1 cellular context compared by ENCODE assay signal in the genomic region with DNA sequence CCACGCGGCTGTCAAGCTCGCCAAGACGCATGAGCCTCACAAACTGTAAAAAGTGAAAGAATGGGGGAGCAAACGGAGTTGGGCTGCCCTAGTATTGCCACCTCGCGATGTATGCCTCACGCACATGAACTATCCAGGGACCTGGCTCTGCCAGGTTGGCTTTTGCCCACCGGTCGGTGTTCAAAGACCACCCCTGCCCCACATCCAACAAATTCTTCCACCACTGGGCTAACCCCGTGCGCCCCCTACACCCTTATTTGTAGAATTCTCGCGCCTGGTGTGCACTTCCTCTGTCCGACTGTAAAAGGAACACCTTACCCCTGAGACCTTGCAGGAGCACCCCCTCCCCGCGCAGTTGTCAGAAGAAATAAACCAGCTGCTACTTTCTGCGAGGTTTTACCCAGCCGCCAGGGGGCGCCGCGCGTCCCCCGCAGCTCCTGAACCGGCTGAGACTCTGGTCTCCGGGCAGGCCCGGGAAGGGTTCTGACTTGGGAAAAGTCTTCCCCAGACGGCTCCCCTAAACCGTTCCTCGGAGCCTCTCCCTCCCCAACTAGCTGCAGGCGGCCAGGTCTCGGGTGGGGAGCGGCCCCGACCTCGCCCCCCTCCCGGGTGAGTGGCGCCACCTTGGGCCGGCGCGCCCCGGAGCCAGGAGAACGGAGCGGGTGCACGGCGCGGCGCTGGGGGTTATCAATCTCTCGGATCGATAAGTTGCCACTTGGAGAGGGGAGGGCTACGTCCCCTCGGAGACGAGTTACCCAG.
TF ChIP-seq lines count a peak whose summit lies in the region.

No MANE protein-coding gene starts in this region.

TF ChIP-seq in HepG2, 621 proteins besides CTCF, POLR2A, EP300 and RAD21 (continued from another document and continues in another):
- TF ChIP-seq, protein P1, sequence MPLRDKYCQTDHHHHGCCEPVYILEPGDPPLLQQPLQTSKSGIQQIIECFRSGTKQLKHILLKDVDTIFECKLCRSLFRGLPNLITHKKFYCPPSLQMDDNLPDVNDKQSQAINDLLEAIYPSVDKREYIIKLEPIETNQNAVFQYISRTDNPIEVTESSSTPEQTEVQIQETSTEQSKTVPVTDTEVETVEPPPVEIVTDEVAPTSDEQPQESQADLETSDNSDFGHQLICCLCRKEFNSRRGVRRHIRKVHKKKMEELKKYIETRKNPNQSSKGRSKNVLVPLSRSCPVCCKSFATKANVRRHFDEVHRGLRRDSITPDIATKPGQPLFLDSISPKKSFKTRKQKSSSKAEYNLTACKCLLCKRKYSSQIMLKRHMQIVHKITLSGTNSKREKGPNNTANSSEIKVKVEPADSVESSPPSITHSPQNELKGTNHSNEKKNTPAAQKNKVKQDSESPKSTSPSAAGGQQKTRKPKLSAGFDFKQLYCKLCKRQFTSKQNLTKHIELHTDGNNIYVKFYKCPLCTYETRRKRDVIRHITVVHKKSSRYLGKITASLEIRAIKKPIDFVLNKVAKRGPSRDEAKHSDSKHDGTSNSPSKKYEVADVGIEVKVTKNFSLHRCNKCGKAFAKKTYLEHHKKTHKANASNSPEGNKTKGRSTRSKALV (CRISPR knock-in tag; IDR thresholded peaks at IDR 0.05): peak; percentile 18
- TF ChIP-seq ZNF205 (CRISPR knock-in tag; IDR thresholded peaks at IDR 0.05): no peak
- TF ChIP-seq, protein P2, sequence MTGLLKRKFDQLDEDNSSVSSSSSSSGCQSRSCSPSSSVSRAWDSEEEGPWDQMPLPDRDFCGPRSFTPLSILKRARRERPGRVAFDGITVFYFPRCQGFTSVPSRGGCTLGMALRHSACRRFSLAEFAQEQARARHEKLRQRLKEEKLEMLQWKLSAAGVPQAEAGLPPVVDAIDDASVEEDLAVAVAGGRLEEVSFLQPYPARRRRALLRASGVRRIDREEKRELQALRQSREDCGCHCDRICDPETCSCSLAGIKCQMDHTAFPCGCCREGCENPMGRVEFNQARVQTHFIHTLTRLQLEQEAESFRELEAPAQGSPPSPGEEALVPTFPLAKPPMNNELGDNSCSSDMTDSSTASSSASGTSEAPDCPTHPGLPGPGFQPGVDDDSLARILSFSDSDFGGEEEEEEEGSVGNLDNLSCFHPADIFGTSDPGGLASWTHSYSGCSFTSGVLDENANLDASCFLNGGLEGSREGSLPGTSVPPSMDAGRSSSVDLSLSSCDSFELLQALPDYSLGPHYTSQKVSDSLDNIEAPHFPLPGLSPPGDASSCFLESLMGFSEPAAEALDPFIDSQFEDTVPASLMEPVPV (CRISPR knock-in tag; IDR thresholded peaks at IDR 0.05): no peak
- TF ChIP-seq ZMYM2 (CRISPR knock-in tag; IDR thresholded peaks at IDR 0.05): peak; percentile 90; the same call in 1 of the 2 replicates
- TF ChIP-seq, protein P3, sequence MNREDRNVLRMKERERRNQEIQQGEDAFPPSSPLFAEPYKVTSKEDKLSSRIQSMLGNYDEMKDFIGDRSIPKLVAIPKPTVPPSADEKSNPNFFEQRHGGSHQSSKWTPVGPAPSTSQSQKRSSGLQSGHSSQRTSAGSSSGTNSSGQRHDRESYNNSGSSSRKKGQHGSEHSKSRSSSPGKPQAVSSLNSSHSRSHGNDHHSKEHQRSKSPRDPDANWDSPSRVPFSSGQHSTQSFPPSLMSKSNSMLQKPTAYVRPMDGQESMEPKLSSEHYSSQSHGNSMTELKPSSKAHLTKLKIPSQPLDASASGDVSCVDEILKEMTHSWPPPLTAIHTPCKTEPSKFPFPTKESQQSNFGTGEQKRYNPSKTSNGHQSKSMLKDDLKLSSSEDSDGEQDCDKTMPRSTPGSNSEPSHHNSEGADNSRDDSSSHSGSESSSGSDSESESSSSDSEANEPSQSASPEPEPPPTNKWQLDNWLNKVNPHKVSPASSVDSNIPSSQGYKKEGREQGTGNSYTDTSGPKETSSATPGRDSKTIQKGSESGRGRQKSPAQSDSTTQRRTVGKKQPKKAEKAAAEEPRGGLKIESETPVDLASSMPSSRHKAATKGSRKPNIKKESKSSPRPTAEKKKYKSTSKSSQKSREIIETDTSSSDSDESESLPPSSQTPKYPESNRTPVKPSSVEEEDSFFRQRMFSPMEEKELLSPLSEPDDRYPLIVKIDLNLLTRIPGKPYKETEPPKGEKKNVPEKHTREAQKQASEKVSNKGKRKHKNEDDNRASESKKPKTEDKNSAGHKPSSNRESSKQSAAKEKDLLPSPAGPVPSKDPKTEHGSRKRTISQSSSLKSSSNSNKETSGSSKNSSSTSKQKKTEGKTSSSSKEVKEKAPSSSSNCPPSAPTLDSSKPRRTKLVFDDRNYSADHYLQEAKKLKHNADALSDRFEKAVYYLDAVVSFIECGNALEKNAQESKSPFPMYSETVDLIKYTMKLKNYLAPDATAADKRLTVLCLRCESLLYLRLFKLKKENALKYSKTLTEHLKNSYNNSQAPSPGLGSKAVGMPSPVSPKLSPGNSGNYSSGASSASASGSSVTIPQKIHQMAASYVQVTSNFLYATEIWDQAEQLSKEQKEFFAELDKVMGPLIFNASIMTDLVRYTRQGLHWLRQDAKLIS (CRISPR knock-in tag; IDR thresholded peaks at IDR 0.05): no peak
- no peak for TF ChIP-seq SUZ12 (IDR thresholded peaks at IDR 0.05; ENCODE audit: low read depth, low read length)
- TF ChIP-seq ZNF678 (CRISPR knock-in tag; IDR thresholded peaks at IDR 0.05): no peak
- TF ChIP-seq, protein P4, sequence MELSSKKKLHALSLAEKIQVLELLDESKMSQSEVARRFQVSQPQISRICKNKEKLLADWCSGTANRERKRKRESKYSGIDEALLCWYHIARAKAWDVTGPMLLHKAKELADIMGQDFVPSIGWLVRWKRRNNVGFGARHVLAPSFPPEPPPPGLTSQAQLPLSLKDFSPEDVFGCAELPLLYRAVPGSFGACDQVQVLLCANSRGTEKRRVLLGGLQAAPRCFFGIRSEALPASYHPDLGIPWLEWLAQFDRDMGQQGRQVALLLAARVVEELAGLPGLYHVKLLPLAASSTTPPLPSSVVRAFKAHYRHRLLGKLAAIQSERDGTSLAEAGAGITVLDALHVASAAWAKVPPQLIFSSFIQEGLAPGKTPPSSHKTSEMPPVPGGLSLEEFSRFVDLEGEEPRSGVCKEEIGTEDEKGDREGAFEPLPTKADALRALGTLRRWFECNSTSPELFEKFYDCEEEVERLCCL (CRISPR knock-in tag; IDR thresholded peaks at IDR 0.05; ENCODE audit: borderline replicate concordance): no peak
- TF ChIP-seq ZNF451 (CRISPR knock-in tag; IDR thresholded peaks at IDR 0.05): no peak
- TF ChIP-seq AGO1 (IDR thresholded peaks at IDR 0.05; ENCODE audit: low read depth, low read length, poor library complexity, severe bottlenecking): no peak
- TF ChIP-seq ZNF20 (CRISPR knock-in tag; IDR thresholded peaks at IDR 0.05): no peak
- TF ChIP-seq ZNF350 (CRISPR knock-in tag; IDR thresholded peaks at IDR 0.05; ENCODE audit: borderline replicate concordance, low read depth): no peak
- TF ChIP-seq RCOR2 (CRISPR knock-in tag; IDR thresholded peaks at IDR 0.05): no peak
- TF ChIP-seq RFX3 (CRISPR knock-in tag; IDR thresholded peaks at IDR 0.05): no peak
- TF ChIP-seq, protein P5, sequence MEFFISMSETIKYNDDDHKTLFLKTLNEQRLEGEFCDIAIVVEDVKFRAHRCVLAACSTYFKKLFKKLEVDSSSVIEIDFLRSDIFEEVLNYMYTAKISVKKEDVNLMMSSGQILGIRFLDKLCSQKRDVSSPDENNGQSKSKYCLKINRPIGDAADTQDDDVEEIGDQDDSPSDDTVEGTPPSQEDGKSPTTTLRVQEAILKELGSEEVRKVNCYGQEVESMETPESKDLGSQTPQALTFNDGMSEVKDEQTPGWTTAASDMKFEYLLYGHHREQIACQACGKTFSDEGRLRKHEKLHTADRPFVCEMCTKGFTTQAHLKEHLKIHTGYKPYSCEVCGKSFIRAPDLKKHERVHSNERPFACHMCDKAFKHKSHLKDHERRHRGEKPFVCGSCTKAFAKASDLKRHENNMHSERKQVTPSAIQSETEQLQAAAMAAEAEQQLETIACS (CRISPR knock-in tag; IDR thresholded peaks at IDR 0.05): no peak
- no peak for TF ChIP-seq FOSL1 (CRISPR knock-in tag; IDR thresholded peaks at IDR 0.05; ENCODE audit: borderline replicate concordance)
- TF ChIP-seq, protein P6, sequence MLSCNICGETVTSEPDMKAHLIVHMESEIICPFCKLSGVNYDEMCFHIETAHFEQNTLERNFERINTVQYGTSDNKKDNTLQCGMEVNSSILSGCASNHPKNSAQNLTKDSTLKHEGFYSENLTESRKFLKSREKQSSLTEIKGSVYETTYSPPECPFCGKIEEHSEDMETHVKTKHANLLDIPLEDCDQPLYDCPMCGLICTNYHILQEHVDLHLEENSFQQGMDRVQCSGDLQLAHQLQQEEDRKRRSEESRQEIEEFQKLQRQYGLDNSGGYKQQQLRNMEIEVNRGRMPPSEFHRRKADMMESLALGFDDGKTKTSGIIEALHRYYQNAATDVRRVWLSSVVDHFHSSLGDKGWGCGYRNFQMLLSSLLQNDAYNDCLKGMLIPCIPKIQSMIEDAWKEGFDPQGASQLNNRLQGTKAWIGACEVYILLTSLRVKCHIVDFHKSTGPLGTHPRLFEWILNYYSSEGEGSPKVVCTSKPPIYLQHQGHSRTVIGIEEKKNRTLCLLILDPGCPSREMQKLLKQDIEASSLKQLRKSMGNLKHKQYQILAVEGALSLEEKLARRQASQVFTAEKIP (CRISPR knock-in tag; IDR thresholded peaks at IDR 0.05; ENCODE audit: borderline replicate concordance): no peak
- no peak for TF ChIP-seq U2AF2 (IDR thresholded peaks at IDR 0.05; ENCODE audit: low read depth, low read length)
- TF ChIP-seq XRCC5 (optimal IDR thresholded peaks at IDR 0.05; ENCODE audit: low read length): peak; percentile 69
- no peak for TF ChIP-seq ZNF138 (CRISPR knock-in tag; IDR thresholded peaks at IDR 0.05; ENCODE audit: low read depth)
- TF ChIP-seq ZNF253 (CRISPR knock-in tag; IDR thresholded peaks at IDR 0.05; ENCODE audit: borderline replicate concordance): no peak
- no peak for TF ChIP-seq CREB1 (IDR thresholded peaks at IDR 0.05)
- TF ChIP-seq CREB1 (CRISPR knock-in tag; IDR thresholded peaks at IDR 0.05): no peak
- TF ChIP-seq MAZ (IDR thresholded peaks at IDR 0.05; ENCODE audit: borderline replicate concordance, low read depth, low read length): no peak
- no peak for TF ChIP-seq MAZ (CRISPR knock-in tag; IDR thresholded peaks at IDR 0.05; ENCODE audit: low read depth)
- peak; percentile 99 for TF ChIP-seq EZH2 (conservative IDR thresholded peaks at IDR 0.05; ENCODE audit: low read depth, low read length)
- no peak for TF ChIP-seq ZBTB38 (CRISPR knock-in tag; IDR thresholded peaks at IDR 0.05)
- no peak for TF ChIP-seq TCF7 (IDR thresholded peaks at IDR 0.05; ENCODE audit: low read depth)
- TF ChIP-seq ZNF792 (CRISPR knock-in tag; IDR thresholded peaks at IDR 0.05): no peak
- TF ChIP-seq, protein P7, sequence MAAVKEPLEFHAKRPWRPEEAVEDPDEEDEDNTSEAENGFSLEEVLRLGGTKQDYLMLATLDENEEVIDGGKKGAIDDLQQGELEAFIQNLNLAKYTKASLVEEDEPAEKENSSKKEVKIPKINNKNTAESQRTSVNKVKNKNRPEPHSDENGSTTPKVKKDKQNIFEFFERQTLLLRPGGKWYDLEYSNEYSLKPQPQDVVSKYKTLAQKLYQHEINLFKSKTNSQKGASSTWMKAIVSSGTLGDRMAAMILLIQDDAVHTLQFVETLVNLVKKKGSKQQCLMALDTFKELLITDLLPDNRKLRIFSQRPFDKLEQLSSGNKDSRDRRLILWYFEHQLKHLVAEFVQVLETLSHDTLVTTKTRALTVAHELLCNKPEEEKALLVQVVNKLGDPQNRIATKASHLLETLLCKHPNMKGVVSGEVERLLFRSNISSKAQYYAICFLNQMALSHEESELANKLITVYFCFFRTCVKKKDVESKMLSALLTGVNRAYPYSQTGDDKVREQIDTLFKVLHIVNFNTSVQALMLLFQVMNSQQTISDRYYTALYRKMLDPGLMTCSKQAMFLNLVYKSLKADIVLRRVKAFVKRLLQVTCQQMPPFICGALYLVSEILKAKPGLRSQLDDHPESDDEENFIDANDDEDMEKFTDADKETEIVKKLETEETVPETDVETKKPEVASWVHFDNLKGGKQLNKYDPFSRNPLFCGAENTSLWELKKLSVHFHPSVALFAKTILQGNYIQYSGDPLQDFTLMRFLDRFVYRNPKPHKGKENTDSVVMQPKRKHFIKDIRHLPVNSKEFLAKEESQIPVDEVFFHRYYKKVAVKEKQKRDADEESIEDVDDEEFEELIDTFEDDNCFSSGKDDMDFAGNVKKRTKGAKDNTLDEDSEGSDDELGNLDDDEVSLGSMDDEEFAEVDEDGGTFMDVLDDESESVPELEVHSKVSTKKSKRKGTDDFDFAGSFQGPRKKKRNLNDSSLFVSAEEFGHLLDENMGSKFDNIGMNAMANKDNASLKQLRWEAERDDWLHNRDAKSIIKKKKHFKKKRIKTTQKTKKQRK (IDR thresholded peaks at IDR 0.05; ENCODE audit: low read length): no peak
- no peak for TF ChIP-seq ZFP62 (CRISPR knock-in tag; IDR thresholded peaks at IDR 0.05)
- no peak for TF ChIP-seq JARID2 (CRISPR knock-in tag; IDR thresholded peaks at IDR 0.05; ENCODE audit: insufficient replicate concordance)
- TF ChIP-seq NFATC3 (CRISPR knock-in tag; IDR thresholded peaks at IDR 0.05): no peak
- TF ChIP-seq, protein P8, sequence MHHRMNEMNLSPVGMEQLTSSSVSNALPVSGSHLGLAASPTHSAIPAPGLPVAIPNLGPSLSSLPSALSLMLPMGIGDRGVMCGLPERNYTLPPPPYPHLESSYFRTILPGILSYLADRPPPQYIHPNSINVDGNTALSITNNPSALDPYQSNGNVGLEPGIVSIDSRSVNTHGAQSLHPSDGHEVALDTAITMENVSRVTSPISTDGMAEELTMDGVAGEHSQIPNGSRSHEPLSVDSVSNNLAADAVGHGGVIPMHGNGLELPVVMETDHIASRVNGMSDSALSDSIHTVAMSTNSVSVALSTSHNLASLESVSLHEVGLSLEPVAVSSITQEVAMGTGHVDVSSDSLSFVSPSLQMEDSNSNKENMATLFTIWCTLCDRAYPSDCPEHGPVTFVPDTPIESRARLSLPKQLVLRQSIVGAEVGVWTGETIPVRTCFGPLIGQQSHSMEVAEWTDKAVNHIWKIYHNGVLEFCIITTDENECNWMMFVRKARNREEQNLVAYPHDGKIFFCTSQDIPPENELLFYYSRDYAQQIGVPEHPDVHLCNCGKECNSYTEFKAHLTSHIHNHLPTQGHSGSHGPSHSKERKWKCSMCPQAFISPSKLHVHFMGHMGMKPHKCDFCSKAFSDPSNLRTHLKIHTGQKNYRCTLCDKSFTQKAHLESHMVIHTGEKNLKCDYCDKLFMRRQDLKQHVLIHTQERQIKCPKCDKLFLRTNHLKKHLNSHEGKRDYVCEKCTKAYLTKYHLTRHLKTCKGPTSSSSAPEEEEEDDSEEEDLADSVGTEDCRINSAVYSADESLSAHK (CRISPR knock-in tag; IDR thresholded peaks at IDR 0.05; ENCODE audit: borderline replicate concordance): no peak
- TF ChIP-seq ZNF883 (CRISPR knock-in tag; IDR thresholded peaks at IDR 0.05; ENCODE audit: not compliant biosample characterization): peak; percentile 59
- TF ChIP-seq, protein P9, sequence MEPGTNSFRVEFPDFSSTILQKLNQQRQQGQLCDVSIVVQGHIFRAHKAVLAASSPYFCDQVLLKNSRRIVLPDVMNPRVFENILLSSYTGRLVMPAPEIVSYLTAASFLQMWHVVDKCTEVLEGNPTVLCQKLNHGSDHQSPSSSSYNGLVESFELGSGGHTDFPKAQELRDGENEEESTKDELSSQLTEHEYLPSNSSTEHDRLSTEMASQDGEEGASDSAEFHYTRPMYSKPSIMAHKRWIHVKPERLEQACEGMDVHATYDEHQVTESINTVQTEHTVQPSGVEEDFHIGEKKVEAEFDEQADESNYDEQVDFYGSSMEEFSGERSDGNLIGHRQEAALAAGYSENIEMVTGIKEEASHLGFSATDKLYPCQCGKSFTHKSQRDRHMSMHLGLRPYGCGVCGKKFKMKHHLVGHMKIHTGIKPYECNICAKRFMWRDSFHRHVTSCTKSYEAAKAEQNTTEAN (CRISPR knock-in tag; conservative IDR thresholded peaks at IDR 0.05): no peak
- TF ChIP-seq HNF4A (CRISPR knock-in tag; IDR thresholded peaks at IDR 0.05): no peak
- no peak for TF ChIP-seq TBP (CRISPR knock-in tag; IDR thresholded peaks at IDR 0.05)
- no peak for TF ChIP-seq HNRNPUL1 (IDR thresholded peaks at IDR 0.05; ENCODE audit: low read depth, low read length)
